In genomic region chr3:58244186-58244585, GRCh38 we compare ENCODE assay signal across 27 cellular contexts. TPM values are rescaled to one million over a fixed set of nuclear protein-coding genes. Genes with fewer than 3 reads are reported as not detected.
DNase-seq lines count a peak whose midpoint lies in the region; ATAC-seq, FAIRE-seq and TF ChIP-seq lines count a peak whose summit lies in the region.
"Had no signal": no experiment of that assay in that cellular context is flagged by ENCODE, and none has a peak within 500 bp of the region (broad histone marks: within the 10 kb centered on the region; RNA-seq: fewer than 3 reads in every experiment).

No MANE protein-coding gene starts in this region.

- ATAC-seq in right lobe of liver: no peak
- no peak for ATAC-seq in HepG2
- no peak for ATAC-seq in HG02642 (IDR thresholded peaks at IDR 0.05; ENCODE audit: poor library complexity, unreplicated experiment)
- ATAC-seq in GM18867 (IDR thresholded peaks at IDR 0.05; ENCODE audit: unreplicated experiment): no peak
- ATAC-seq: A549 had no signal

- TF ChIP-seq RAD21 in HepG2 (CRISPR knock-in tag; IDR thresholded peaks at IDR 0.05): no peak

- H3K9me3 ChIP-seq in right lobe of liver: no peaks in the 10 kb centered on the region
- no peaks in the 10 kb centered on the region for H3K9me3 ChIP-seq in HepG2 (ENCODE audit: low read length)
- no peaks in the 10 kb centered on the region for H3K9me3 ChIP-seq in colonic mucosa
- H3K9me3 ChIP-seq: A549, BE2C, BLaER1, Caco-2 had no signal

- H3K4me2 ChIP-seq in HepG2 (ENCODE audit: low read depth, low read length): no peak overlapping the region
- H3K4me2 ChIP-seq: A549, BLaER1 had no signal

- intact Hi-C loops in right lobe of liver (cut with DNase I) (no loop called here), HepG2 (cut with micrococcal nuclease; ENCODE audit: unreplicated experiment) (no loop called here), colonic mucosa (cut with DNase I) (no loop called here)

- no peak overlapping the region for H3K4me3 Mint-ChIP-seq in type B pancreatic cell
- H3K4me3 Mint-ChIP-seq: CD14-positive monocyte; CD4-positive, alpha-beta memory T cell; CD4-positive, CD25-positive, alpha-beta regulatory T cell; CD8-positive, alpha-beta memory T cell had no signal

- TF ChIP-seq POLR2A in right lobe of liver (IDR thresholded peaks at IDR 0.05) (no peak), HepG2 (IDR thresholded peaks at IDR 0.05; ENCODE audit: insufficient read depth in 1 of 2, low read depth in 2 of 2, low read length in 2 of 2) (no peak)

- WGBS in right lobe of liver (ENCODE audit: insufficient coverage, low coverage, low lambda C conversion rate, missing lambda C conversion rate): 80% methylated on average over 1 of the region's 4 CpGs
- 96% methylated on average over 4 of the region's 4 CpGs for WGBS in HepG2 (ENCODE audit: low lambda C conversion rate)

- peaks cover 0 to 73% (median 22%) of the 10 kb centered on the region in 4 donors for H3K4me1 ChIP-seq in right lobe of liver
- peaks cover 52% of the 10 kb centered on the region for H3K4me1 ChIP-seq in HepG2 (ENCODE audit: insufficient read depth, low read length)
- H3K4me1 ChIP-seq in colonic mucosa: no peaks in the 10 kb centered on the region
- H3K4me1 ChIP-seq: BE2C had no signal

- TF ChIP-seq EP300 in HepG2 (IDR thresholded peaks at IDR 0.05; ENCODE audit: low read depth in 2 of 2, low read length in 2 of 2): no peak
- TF ChIP-seq EP300 in HepG2 (CRISPR knock-in tag; IDR thresholded peaks at IDR 0.05; ENCODE audit: borderline replicate concordance): no peak

- POLR2A ChIA-PET in HepG2 (lab: Yijun Ruan, JAX): no interaction called here

- H3K36me3 ChIP-seq in right lobe of liver: no peaks in the 10 kb centered on the region
- no peaks in the 10 kb centered on the region for H3K36me3 ChIP-seq in HepG2 (replicated peaks in 1 of 2; ENCODE audit: control insufficient read depth in 1 of 2, insufficient read depth in 2 of 2, low read length in 2 of 2)
- no peaks in the 10 kb centered on the region for H3K36me3 ChIP-seq in colonic mucosa
- H3K36me3 ChIP-seq: BE2C, BLaER1 had no signal

- H3K9ac ChIP-seq in HepG2 (ENCODE audit: insufficient read depth, low read depth, low read length) (no peak overlapping the region), colonic mucosa (ENCODE audit: low read depth in 2 of 2, low read length in 2 of 2) (no peak overlapping the region)
- H3K9ac ChIP-seq: BLaER1 had no signal

- no peak overlapping the region for H2AFZ ChIP-seq in HepG2 (ENCODE audit: low read length)

- H3K27me3 Mint-ChIP-seq in type B pancreatic cell: no peaks in the 10 kb centered on the region
- H3K27me3 Mint-ChIP-seq: CD4-positive, alpha-beta memory T cell; CD4-positive, CD25-positive, alpha-beta regulatory T cell; CD8-positive, alpha-beta memory T cell had no signal

- no peaks in the 10 kb centered on the region for H4K20me1 ChIP-seq in HepG2 (ENCODE audit: insufficient read depth, low read length)

- H3K27ac ChIP-seq in right lobe of liver (peak overlapping the region in 2 of 3 donors; percentile 24 to 80), HepG2 (ENCODE audit: extremely low read length, insufficient read depth, low read length) (no peak overlapping the region), colonic mucosa (no peak overlapping the region)
- H3K27ac ChIP-seq: 22Rv1, A549, BLaER1 had no signal

- no peak for FAIRE-seq in HepG2 (lab: Jason Lieb, UNC)
- FAIRE-seq: A549, D721Med, G401.6, GM12891 had no signal

- in situ Hi-C loops in HepG2 (cut with HindIII; ENCODE audit: extremely low pct_ligation_motif_present, low pct_unique_long_range_greater_than_20kb) (no loop called here), SK-MEL-5 (cut with HindIII; ENCODE audit: low pct_unique_long_range_greater_than_20kb, low sequenced_read_pairs) (no loop called here)

- H3K27me3 ChIP-seq in right lobe of liver (no peaks in the 10 kb centered on the region), HepG2 (ENCODE audit: control insufficient read depth in 1 of 2, insufficient read depth in 2 of 2, low read length in 2 of 2) (no peaks in the 10 kb centered on the region), colonic mucosa (no peaks in the 10 kb centered on the region)
- H3K27me3 ChIP-seq: BE2C, BLaER1 had no signal

- H3K9me3 Mint-ChIP-seq in type B pancreatic cell: no peaks in the 10 kb centered on the region
- H3K9me3 Mint-ChIP-seq: CD4-positive, alpha-beta memory T cell; CD8-positive, alpha-beta memory T cell had no signal

- BruUV-seq in HepG2 (replicated peaks; lab: Mats Ljungman, UMichigan): no TSS peak

- DNase-seq in right lobe of liver (no peak), HepG2 (ENCODE audit: low spot score) (no peak), SK-MEL-5 (ENCODE audit: low read depth, low spot score) (peak; percentile 38), colonic mucosa (peak; percentile 7), type B pancreatic cell (ENCODE audit: extremely low spot score, unreplicated experiment) (no peak), DMS153 (lab: John Stamatoyannopoulos, UW) (no peak)
- DNase-seq: ACHN; BE2C; C1 segment of cervical spinal cord; Caco-2; Calu3; CD4-positive, alpha-beta memory T cell; CD4-positive, CD25-positive, alpha-beta regulatory T cell; CD8-positive, alpha-beta memory T cell; DMS79 treated with DMSO at 0.1 percent for 48 hours; GF-D8 had no signal

- H3K27ac Mint-ChIP-seq in type B pancreatic cell: peak overlapping the region; percentile 95
- H3K27ac Mint-ChIP-seq: CD4-positive, alpha-beta memory T cell; CD8-positive, alpha-beta memory T cell had no signal

- CTCF ChIA-PET in HepG2 (lab: Yijun Ruan, JAX; ENCODE audit: low intra/inter-chr PET ratio, low total read pairs): no interaction called here

- TF ChIP-seq CTCF in right lobe of liver (IDR thresholded peaks at IDR 0.05): no peak
- no peak for TF ChIP-seq CTCF in HepG2 (CRISPR knock-in tag; IDR thresholded peaks at IDR 0.05)
- no peak for TF ChIP-seq CTCF in colonic mucosa (IDR thresholded peaks at IDR 0.05)
- no peak for TF ChIP-seq CTCF in type B pancreatic cell (conservative IDR thresholded peaks at IDR 0.05)

- no peaks in the 10 kb centered on the region for H3K79me2 ChIP-seq in HepG2 (ENCODE audit: insufficient read depth, low read length)

- peaks cover 20% of the 10 kb centered on the region for H3K4me1 Mint-ChIP-seq in type B pancreatic cell (ENCODE audit: unreplicated experiment)

- no peaks in the 10 kb centered on the region for H3K36me3 Mint-ChIP-seq in type B pancreatic cell
- H3K36me3 Mint-ChIP-seq: CD4-positive, alpha-beta memory T cell had no signal

- no peak overlapping the region for H3K4me3 ChIP-seq in right lobe of liver
- no peak overlapping the region for H3K4me3 ChIP-seq in HepG2 (replicated peaks in 1 of 3; ENCODE audit: insufficient read depth in 1 of 3, low read depth in 2 of 3, low read length in 3 of 3)
- H3K4me3 ChIP-seq in colonic mucosa: no peak overlapping the region
- H3K4me3 ChIP-seq: A549, BLaER1 had no signal

RNA-seq across cellular contexts. Expression of gene ABHD6, which starts 6.6 kb away (rescaled TPM):
- total RNA-seq in right lobe of liver (10 to 100 TPM; 24.6 to 64.3 (median 52.6) TPM), HepG2 (2016; rRNA removed; fragmentation: Illumina TruSeq; extraction: Trizol) (5.7 and 9.0 TPM in 2 replicates), colonic mucosa (10 to 100 TPM; 16.5 to 24.5 TPM), type B pancreatic cell (ENCODE audit: low replicate concordance) (15.7 and 25.4 TPM in 2 replicates)
- total RNA-seq in HepG2 (2016; cell fraction: cytosol; rRNA removed; fragmentation: Illumina TruSeq; extraction: Trizol; ENCODE audit: low read depth): 4.3 and 4.9 TPM in 2 replicates
- total RNA-seq in HepG2 (2016; cell fraction: insoluble cytoplasmic fraction; rRNA removed; fragmentation: Illumina TruSeq; extraction: Trizol): 4.8 and 8.8 TPM in 2 replicates
- total RNA-seq in HepG2 (2016; cell fraction: membrane; rRNA removed; fragmentation: Illumina TruSeq; extraction: Trizol): 7.3 and 7.9 TPM in 2 replicates
- 7.5 and 8.4 TPM in 2 replicates for total RNA-seq in HepG2 (2016; cell fraction: nucleus; rRNA removed; fragmentation: Illumina TruSeq; extraction: Trizol)
- polyA plus RNA-seq in HepG2 (2011; rRNA removed): 16.5 and 17.2 TPM in 2 replicates
- 17.9 and 18.6 TPM in 2 replicates for polyA plus RNA-seq in HepG2 (2011; cell fraction: cytosol; rRNA removed)
- 10.2 and 11.0 TPM in 2 replicates for polyA plus RNA-seq in HepG2 (2011; cell fraction: nucleus; rRNA removed)
- 7.6 and 9.4 TPM in 2 replicates for polyA plus RNA-seq in HepG2 (2012)
- polyA plus RNA-seq in HepG2 (2016; cell fraction: cytosol; fragmentation: Illumina TruSeq; extraction: Trizol; ENCODE audit: low read depth): 3.4 and 4.3 TPM in 2 replicates
- 4.7 and 5.8 TPM in 2 replicates for polyA plus RNA-seq in HepG2 (2016; cell fraction: insoluble cytoplasmic fraction; fragmentation: Illumina TruSeq; extraction: Trizol; ENCODE audit: low read depth)
- polyA plus RNA-seq in HepG2 (2016; cell fraction: membrane; fragmentation: Illumina TruSeq; extraction: Trizol; ENCODE audit: low read depth): 4.9 and 6.1 TPM in 2 replicates
- polyA plus RNA-seq in HepG2 (2016; cell fraction: nucleus; fragmentation: Illumina TruSeq; extraction: Trizol; ENCODE audit: insufficient read depth, low read depth): 9.1 and 12.2 TPM in 2 replicates
- 34.5 and 67.6 TPM in 2 replicates for polyA minus RNA-seq in HepG2 (2011; rRNA and poly(A)+ RNA removed; ENCODE audit: low replicate concordance)
- 10.7 and 12.8 TPM in 2 replicates for polyA minus RNA-seq in HepG2 (2011; cell fraction: cytosol; rRNA and poly(A)+ RNA removed)
- 12.6 and 14.9 TPM in 2 replicates for polyA minus RNA-seq in HepG2 (2011; cell fraction: nucleus; rRNA and poly(A)+ RNA removed)
- 38.2 and 43.5 TPM in 2 replicates for total RNA-seq in SK-MEL-5 (2014; rRNA removed; shearing (Covaris generic))
- 32.4 and 35.0 TPM in 2 replicates for polyA plus RNA-seq in SK-MEL-5 (2015; cell fraction: cytosol; rRNA removed)
- polyA plus RNA-seq in SK-MEL-5 (2015; cell fraction: nucleus; rRNA removed): 13.3 and 16.7 TPM in 2 replicates

RNA-seq across cellular contexts. Expression of gene DNASE1L3, which starts 33.4 kb away (rescaled TPM):
- 100 to 1,000 TPM in 1 of 6 experiments, 10 to 100 TPM in 5; 32.9 to 134 (median 61.0) TPM for total RNA-seq in right lobe of liver
- total RNA-seq in HepG2 (2016; rRNA removed; fragmentation: Illumina TruSeq; extraction: Trizol): 0.55 and 0.86 TPM in 2 replicates
- total RNA-seq in HepG2 (2016; cell fraction: cytosol; rRNA removed; fragmentation: Illumina TruSeq; extraction: Trizol; ENCODE audit: low read depth): 0.30 TPM in 1 of 2 replicates, not detected in the other
- total RNA-seq in HepG2 (2016; cell fraction: insoluble cytoplasmic fraction; rRNA removed; fragmentation: Illumina TruSeq; extraction: Trizol): 0.61 and 0.73 TPM in 2 replicates
- total RNA-seq in HepG2 (2016; cell fraction: membrane; rRNA removed; fragmentation: Illumina TruSeq; extraction: Trizol): 0.53 and 1.1 TPM in 2 replicates
- total RNA-seq in HepG2 (2016; cell fraction: nucleus; rRNA removed; fragmentation: Illumina TruSeq; extraction: Trizol): 0.22 TPM in 1 of 2 replicates, not detected in the other
- polyA plus RNA-seq in HepG2 (2011; rRNA removed): 1.0 and 1.7 TPM in 2 replicates
- polyA plus RNA-seq in HepG2 (2011; cell fraction: cytosol; rRNA removed): 1.0 and 1.3 TPM in 2 replicates
- polyA plus RNA-seq in HepG2 (2011; cell fraction: nucleus; rRNA removed): 0.43 and 0.51 TPM in 2 replicates
- polyA plus RNA-seq in HepG2 (2012): 0.33 and 2.5 TPM in 2 replicates
- 0.27 and 0.35 TPM in 2 replicates for polyA plus RNA-seq in HepG2 (2016; cell fraction: cytosol; fragmentation: Illumina TruSeq; extraction: Trizol; ENCODE audit: low read depth)
- 0.44 and 0.59 TPM in 2 replicates for polyA plus RNA-seq in HepG2 (2016; cell fraction: insoluble cytoplasmic fraction; fragmentation: Illumina TruSeq; extraction: Trizol; ENCODE audit: low read depth)
- polyA plus RNA-seq in HepG2 (2016; cell fraction: membrane; fragmentation: Illumina TruSeq; extraction: Trizol; ENCODE audit: low read depth): 0.34 and 0.37 TPM in 2 replicates
- polyA plus RNA-seq in HepG2 (2016; cell fraction: nucleus; fragmentation: Illumina TruSeq; extraction: Trizol; ENCODE audit: insufficient read depth, low read depth): 0.55 TPM in 1 of 2 replicates, not detected in the other
- 0.14 and 1.8 TPM in 2 replicates for polyA minus RNA-seq in HepG2 (2011; rRNA and poly(A)+ RNA removed; ENCODE audit: low replicate concordance)
- polyA minus RNA-seq in HepG2 (2011; cell fraction: cytosol; rRNA and poly(A)+ RNA removed): 0.88 TPM in 1 of 2 replicates, not detected in the other
- 0.77 and 0.87 TPM in 2 replicates for polyA minus RNA-seq in HepG2 (2011; cell fraction: nucleus; rRNA and poly(A)+ RNA removed)
- total RNA-seq in SK-MEL-5 (2014; rRNA removed; shearing (Covaris generic)): 1.3 TPM in 1 of 2 replicates, not detected in the other
- polyA plus RNA-seq in SK-MEL-5 (2015; cell fraction: cytosol; rRNA removed): 0.31 TPM in 1 of 2 replicates, not detected in the other
- not detected in 2 replicates for polyA plus RNA-seq in SK-MEL-5 (2015; cell fraction: nucleus; rRNA removed)
- 1 to 10 TPM; 2.2 to 6.2 TPM for total RNA-seq in colonic mucosa
- total RNA-seq in type B pancreatic cell (ENCODE audit: low replicate concordance): not detected in 2 replicates
- total RNA-seq: A172; Calu3; CD4-positive, alpha-beta memory T cell; CD4-positive, CD25-positive, alpha-beta regulatory T cell; CD8-positive, alpha-beta memory T cell had no signal
- polyA plus RNA-seq: AG04450; CD14-positive monocyte; CD4-positive, alpha-beta memory T cell; CD8-positive, alpha-beta memory T cell had no signal

Comparison
In these comparisons a context has a peak if more than half of its experiments do, and no peak if none do; other contexts are left out.
1. H3K27ac ChIP-seq: peak in right lobe of liver (2 of 3); none in HepG2 (single experiment) and colonic mucosa (single experiment).
2. RNA of gene DNASE1L3, which starts 33.4 kb away (total RNA-seq): 32.9 to 134 TPM in right lobe of liver; 2.2 to 6.2 TPM in colonic mucosa, 1.3 TPM in SK-MEL-5, 0.22 to 1.1 TPM in HepG2 and not detected in type B pancreatic cell; every median in the first group is over 4 times any median in the second.
3. DNase-seq: peak in SK-MEL-5 (single experiment) and colonic mucosa (single experiment); none in right lobe of liver (0 of 3), HepG2 (single experiment), type B pancreatic cell (single experiment) and DMS153 (single experiment).